8 cellular contexts compared by ENCODE assay signal in the genomic region with DNA sequence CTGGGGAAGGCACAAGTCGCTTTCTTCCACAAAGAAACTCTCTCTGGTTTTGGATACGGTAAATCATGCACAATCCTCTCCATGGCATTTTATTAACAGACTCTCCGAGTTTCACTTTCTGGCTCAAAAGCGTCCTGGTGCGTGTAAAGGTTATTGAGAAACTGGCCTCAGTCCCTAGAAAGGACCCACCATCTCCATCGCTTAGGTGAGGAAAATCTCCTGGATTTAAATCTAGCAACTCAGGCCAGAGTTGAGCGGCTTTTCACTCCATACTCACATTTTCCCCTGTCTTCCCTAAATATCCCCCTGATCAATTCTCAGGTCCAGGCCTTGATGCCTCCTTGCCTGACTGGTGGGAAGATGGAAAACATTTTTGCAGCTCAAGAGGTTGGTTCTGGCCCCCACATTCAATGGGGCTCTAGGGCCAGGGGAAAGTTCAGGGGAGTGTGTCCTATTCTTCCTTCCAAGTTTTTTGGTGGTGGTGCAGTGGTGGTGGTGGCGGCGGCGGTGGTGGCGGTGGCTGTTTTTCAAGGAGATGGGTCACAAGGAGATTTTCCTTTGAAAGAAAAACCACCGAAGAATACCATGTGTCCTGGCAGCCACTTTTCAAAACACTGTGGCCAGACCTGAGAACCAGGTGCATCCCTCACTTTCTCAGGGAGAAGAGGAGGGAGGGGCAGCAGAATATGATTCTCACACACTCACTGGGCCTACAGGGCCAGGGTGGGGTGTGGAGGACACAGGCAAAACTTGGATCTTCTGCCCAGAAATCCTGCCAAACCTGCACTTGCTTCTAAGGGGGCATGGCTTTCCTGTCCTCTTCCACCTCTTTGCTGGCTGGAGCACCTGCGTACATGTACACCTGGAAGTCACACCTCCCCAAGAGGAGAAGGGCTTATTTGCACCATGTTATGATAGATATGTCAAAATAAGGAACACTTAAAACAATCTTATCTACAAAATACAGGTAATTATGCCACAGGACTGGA. TPM values are rescaled to one million over a fixed set of nuclear protein-coding genes. Genes with fewer than 3 reads are reported as not detected.
DNase-seq lines count a peak whose midpoint lies in the region; TF ChIP-seq lines count a peak whose summit lies in the region.

No MANE protein-coding gene starts in this region.

- peak overlapping the region; percentile 60 for H2BK15ac ChIP-seq in mesenchymal stem cell (ENCODE audit: low read depth, poor library complexity, severe bottlenecking)

- TF ChIP-seq CTCF in AG09309 (IDR thresholded peaks at IDR 0.05; ENCODE audit: control insufficient read depth, insufficient read depth, low read depth, low read length, missing control alignments): no peak
- TF ChIP-seq CTCF in HFF-Myc (IDR thresholded peaks at IDR 0.05; ENCODE audit: low read depth, low read length, missing control alignments): no peak
- no peak for TF ChIP-seq CTCF in adrenal gland (IDR thresholded peaks at IDR 0.05)

- peak overlapping the region; percentile 60 to 71 for H2BK12ac ChIP-seq in mesenchymal stem cell (ENCODE audit: low read length in 2 of 2)

- peak overlapping the region; percentile 73 for H3K4me2 ChIP-seq in mesenchymal stem cell (ENCODE audit: low read length, poor library complexity, severe bottlenecking)

- H3K4me1 ChIP-seq in adrenal gland (replicated peaks in 1 of 2): peaks cover 67 to 85% of the 10 kb centered on the region in 2 donors
- H3K4me1 ChIP-seq in mesenchymal stem cell (ENCODE audit: control insufficient read depth, insufficient read depth, low read depth, low read length): peaks cover 48% of the 10 kb centered on the region

- peak overlapping the region; percentile 61 to 93 for H3K18ac ChIP-seq in mesenchymal stem cell (ENCODE audit: low read depth in 1 of 2, low read length in 2 of 2)

- TF ChIP-seq POLR2A in adrenal gland (IDR thresholded peaks at IDR 0.05): no peak

- H3K36me3 ChIP-seq in adrenal gland (replicated peaks in 1 of 2): no peaks in the 10 kb centered on the region
- peaks cover 0 to 7% of the 10 kb centered on the region in 2 experiments for H3K36me3 ChIP-seq in mesenchymal stem cell (ENCODE audit: control insufficient read depth in 1 of 2, insufficient read depth in 2 of 2, low read depth in 1 of 2, low read length in 2 of 2)

- no peak overlapping the region for H3K23ac ChIP-seq in mesenchymal stem cell (ENCODE audit: low read length in 2 of 2)

- no peak overlapping the region for H3K14ac ChIP-seq in mesenchymal stem cell (ENCODE audit: low read length in 2 of 2)

- peak overlapping the region; percentile 84 to 99 (median 98) for H3K27ac ChIP-seq in adrenal gland
- peak overlapping the region; percentile 97 for H3K27ac ChIP-seq in mesenchymal stem cell (ENCODE audit: low read length, poor library complexity, severe bottlenecking)

- H2AK5ac ChIP-seq in mesenchymal stem cell (ENCODE audit: low read length, severe bottlenecking): peak overlapping the region; percentile 95

- H3K9ac ChIP-seq in mesenchymal stem cell (ENCODE audit: low read length): peak overlapping the region; percentile 93

- H2BK120ac ChIP-seq in mesenchymal stem cell (ENCODE audit: low read depth, low read length): peak overlapping the region; percentile 37

- no peaks in the 10 kb centered on the region for H3K9me3 ChIP-seq in adrenal gland (replicated peaks in 1 of 3)
- H3K9me3 ChIP-seq in mesenchymal stem cell (ENCODE audit: control insufficient read depth, low read length): no peaks in the 10 kb centered on the region

- H4K91ac ChIP-seq in mesenchymal stem cell (ENCODE audit: low read length): peak overlapping the region; percentile 61

- whole genome bisulfite sequencing in adrenal gland, 4 donors: 49 to 56% (median 52%) methylated on average over 12 to 13 of the region's 13 CpGs
- 54% methylated on average over 10 of the region's 13 CpGs for WGBS in mesenchymal stem cell

- no peaks in the 10 kb centered on the region for H3K27me3 ChIP-seq in adrenal gland
- no peaks in the 10 kb centered on the region for H3K27me3 ChIP-seq in mesenchymal stem cell (ENCODE audit: control insufficient read depth in 1 of 2, insufficient read depth in 1 of 2, low read length in 2 of 2)

- peaks cover 4% of the 10 kb centered on the region for H3K79me1 ChIP-seq in mesenchymal stem cell (replicated peaks; ENCODE audit: low read length, poor library complexity, severe bottlenecking)

- peak overlapping the region; percentile 43 for H3K4me3 ChIP-seq in AG09309 (ENCODE audit: control insufficient read depth, low read depth, low read length)
- H3K4me3 ChIP-seq in HFF-Myc (replicated peaks; ENCODE audit: low read depth, low read length): peak overlapping the region; percentile 73
- H3K4me3 ChIP-seq in adrenal gland: peak overlapping the region in 1 of 4 donors; percentile 39
- H3K4me3 ChIP-seq in mesenchymal stem cell (ENCODE audit: insufficient read depth in 1 of 2, low read depth in 1 of 2, low read length in 2 of 2): peak overlapping the region; percentile 53 to 87

- H2BK5ac ChIP-seq in mesenchymal stem cell (ENCODE audit: low read depth, low read length, poor library complexity, severe bottlenecking): peak overlapping the region; percentile 85

- DNase-seq in AG09309 (ENCODE audit: low read depth) (no peak), HFF-Myc (ENCODE audit: extremely low read depth, low read depth) (no peak), adrenal gland (no peak), mesenchymal stem cell (no peak), amygdala (lab: John Stamatoyannopoulos, UW) (no peak), DMS114 treated with DMSO at 0.1 percent for 48 hours (lab: John Stamatoyannopoulos, UW; ENCODE audit: unreplicated experiment) (no peak), DMS153 treated with DMSO at 0.1 percent for 48 hours (lab: John Stamatoyannopoulos, UW; ENCODE audit: unreplicated experiment) (no peak), NCI-H69 (lab: John Stamatoyannopoulos, UW) (no peak)

- intact Hi-C loops in adrenal gland (cut with DNase I): no loop called here

- H4K8ac ChIP-seq in mesenchymal stem cell (ENCODE audit: low read length): peak overlapping the region; percentile 48

- H3K4ac ChIP-seq in mesenchymal stem cell (ENCODE audit: low read depth in 1 of 2, low read length in 2 of 2): peak overlapping the region; percentile 46 to 81

- H2AFZ ChIP-seq in mesenchymal stem cell (ENCODE audit: low read depth, low read length): no peak overlapping the region

RNA-seq across cellular contexts. Expression of a gene that starts 46.7 kb away (rescaled TPM):
- total RNA-seq in adrenal gland: 10 to 100 TPM; 23.1 to 74.6 (median 43.2) TPM
- 10 to 100 TPM; 14.4 to 52.5 (median 16.7) TPM for polyA plus RNA-seq in adrenal gland
- polyA plus RNA-seq in mesenchymal stem cell (2013, experiment 1 of 2): 53.1 TPM
- polyA plus RNA-seq in mesenchymal stem cell (2013, experiment 2 of 2): 53.5 TPM
